14 cellular contexts compared by ENCODE assay signal in the genomic region with DNA sequence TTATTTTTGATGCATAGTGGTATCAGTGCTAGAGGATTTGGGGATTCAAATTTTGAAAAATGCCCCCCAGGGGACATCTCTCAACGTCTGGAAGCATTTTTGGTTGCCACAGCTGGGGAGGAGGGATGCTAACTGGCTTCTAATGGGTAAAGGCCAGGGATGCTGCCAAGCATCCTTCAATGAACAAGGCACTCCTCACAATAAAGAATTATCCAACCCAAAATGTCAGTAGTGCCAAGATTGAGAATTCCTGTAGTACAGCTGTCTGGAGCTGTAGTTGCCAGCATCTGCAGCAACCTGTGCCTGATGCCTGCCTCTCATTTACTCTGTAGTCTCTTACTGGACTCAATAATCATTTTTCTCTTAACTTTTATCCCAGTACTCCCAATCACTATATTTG. TPM values are rescaled to one million over a fixed set of nuclear protein-coding genes. Genes with fewer than 3 reads are reported as not detected.
DNase-seq lines count a peak whose midpoint lies in the region; ATAC-seq and TF ChIP-seq lines count a peak whose summit lies in the region.
"Had no signal": no experiment of that assay in that cellular context is flagged by ENCODE, and none has a peak within 500 bp of the region (broad histone marks: within the 10 kb centered on the region; RNA-seq: fewer than 3 reads in every experiment).

No MANE protein-coding gene starts in this region.

- H3K79me1 ChIP-seq in trophoblast cell (ENCODE audit: low read length): no peaks in the 10 kb centered on the region

- H3K9me3 ChIP-seq in trophoblast cell (ENCODE audit: insufficient read depth, low read depth, low read length) (no peaks in the 10 kb centered on the region), upper lobe of right lung (no peaks in the 10 kb centered on the region)

- H3K4me2 ChIP-seq in trophoblast cell (ENCODE audit: low read length): no peak overlapping the region
- H3K4me2 ChIP-seq: BLaER1 had no signal

- no peak overlapping the region for H4K12ac ChIP-seq in trophoblast cell (ENCODE audit: low read depth, low read length)

- TF ChIP-seq CTCF in dorsolateral prefrontal cortex (IDR thresholded peaks at IDR 0.05 in 54 of 56, conservative IDR thresholded peaks at IDR 0.05 in 2 of 56; ENCODE audit: low read depth in 1 of 56, partially characterized antibody in 56 of 56) (peak in 2 of 56 donors; percentile 12 to 20), upper lobe of right lung (IDR thresholded peaks at IDR 0.05) (no peak)

- H3K4ac ChIP-seq in trophoblast cell (ENCODE audit: low read depth, low read length): peak overlapping the region; percentile 12

- H3K23ac ChIP-seq in trophoblast cell (ENCODE audit: low read length): no peak overlapping the region

- H3K79me2 ChIP-seq in trophoblast cell (ENCODE audit: control insufficient read depth, insufficient read depth, low read length, poor library complexity): no peaks in the 10 kb centered on the region

- H3K18ac ChIP-seq in trophoblast cell (ENCODE audit: low read length): no peak overlapping the region

- no peak for ATAC-seq in upper lobe of right lung
- ATAC-seq in HG03378 (IDR thresholded peaks at IDR 0.05; ENCODE audit: unreplicated experiment): no peak
- ATAC-seq: HCT116 had no signal

- H2BK12ac ChIP-seq in trophoblast cell (ENCODE audit: low read length): no peak overlapping the region

- no peak overlapping the region for H2BK120ac ChIP-seq in trophoblast cell (ENCODE audit: insufficient read depth, low read length, poor library complexity)

- H3K4me3 ChIP-seq in dorsolateral prefrontal cortex: no peak overlapping the region
- H3K4me3 ChIP-seq in trophoblast cell (ENCODE audit: low read depth, low read length): no peak overlapping the region
- no peak overlapping the region for H3K4me3 ChIP-seq in upper lobe of right lung
- H3K4me3 ChIP-seq: BLaER1 had no signal

- H4K91ac ChIP-seq in trophoblast cell (ENCODE audit: low read depth, low read length): no peak overlapping the region

- H3K4me1 ChIP-seq in trophoblast cell (ENCODE audit: control insufficient read depth in 1 of 2, insufficient read depth in 2 of 2, low read length in 2 of 2) (peaks cover 0 to under 1% of the 10 kb centered on the region in 2 experiments), upper lobe of right lung (peaks cover 2% of the 10 kb centered on the region)
- H3K4me1 ChIP-seq: BLaER1 had no signal

- no CpG with 5 or more reads among the region's 1 CpG for WGBS in trophoblast cell (ENCODE audit: extremely low coverage, insufficient coverage, insufficient read length)

- no peak overlapping the region for H2AFZ ChIP-seq in trophoblast cell (ENCODE audit: insufficient read depth, low read length, poor library complexity)

- intact Hi-C loops in dorsolateral prefrontal cortex (cut with DNase I) (loop anchor here in 1 of 2 donors (5.0 kb wide), 1 partner anchor 52 kb away; a partner anchor contains a TSS), upper lobe of right lung (cut with DNase I) (no loop called here)

- no peak overlapping the region for H3K9ac ChIP-seq in trophoblast cell (ENCODE audit: low read length)
- H3K9ac ChIP-seq: BLaER1 had no signal

- H3K14ac ChIP-seq in trophoblast cell (ENCODE audit: low read length): no peak overlapping the region

- H3K27ac ChIP-seq in dorsolateral prefrontal cortex: peak overlapping the region in 41 of 59 donors; percentile 1 to 76 (median 39)
- H3K27ac ChIP-seq in trophoblast cell (ENCODE audit: low read depth, low read length): no peak overlapping the region
- H3K27ac ChIP-seq in upper lobe of right lung: no peak overlapping the region
- H3K27ac ChIP-seq: 22Rv1, BLaER1, HL-60 had no signal

- H4K8ac ChIP-seq in trophoblast cell (ENCODE audit: low read depth, low read length): no peak overlapping the region

- H3K27me3 ChIP-seq in dorsolateral prefrontal cortex (no peaks in the 10 kb centered on the region), trophoblast cell (ENCODE audit: insufficient read depth, low read length) (no peaks in the 10 kb centered on the region), upper lobe of right lung (no peaks in the 10 kb centered on the region)
- H3K27me3 ChIP-seq: BLaER1 had no signal

- H2AK5ac ChIP-seq in trophoblast cell (ENCODE audit: low read length): no peak overlapping the region

- H2BK5ac ChIP-seq in trophoblast cell (ENCODE audit: low read depth, low read length, poor library complexity): no peak overlapping the region

- DNase-seq in Ammon's horn (ENCODE audit: low spot score): peak; percentile 79
- peak in 4 of 10 donors; percentile 5 to 61 (median 49) for DNase-seq in dorsolateral prefrontal cortex
- DNase-seq in inferior parietal cortex (ENCODE audit: extremely low spot score): peak; percentile 67
- DNase-seq in trophoblast cell: no peak
- DNase-seq in upper lobe of right lung: no peak
- no peak for DNase-seq in NCI-H2171 (lab: John Stamatoyannopoulos, UW)
- DNase-seq in activated gamma-delta T cell (lab: John Stamatoyannopoulos, UW): no peak
- DNase-seq: CD8-positive, alpha-beta memory T cell; DMS 273 treated with DMSO at 0.1 percent for 48 hours had no signal

- peaks cover 2 to 3% of the 10 kb centered on the region in 2 experiments for H3K36me3 ChIP-seq in trophoblast cell (ENCODE audit: control insufficient read depth in 1 of 2, insufficient read depth in 2 of 2, low read length in 2 of 2)
- no peaks in the 10 kb centered on the region for H3K36me3 ChIP-seq in upper lobe of right lung

RNA-seq across cellular contexts. Expression of a gene that starts 53.5 kb away (rescaled TPM):
- 1,000 to 10,000 TPM in 1 of 120 experiments, 100 to 1,000 TPM in 119; 401 to 1,012 (median 568) TPM for total RNA-seq in dorsolateral prefrontal cortex
- 262 and 267 TPM in 2 replicates for polyA plus RNA-seq in trophoblast cell (2013)
- 202 TPM for total RNA-seq in upper lobe of right lung

Comparison
In these comparisons a context has a peak if more than half of its experiments do, and no peak if none do; other contexts are left out.
1. DNase-seq: peak in Ammon's horn (single experiment) and inferior parietal cortex (single experiment); none in trophoblast cell (0 of 2), upper lobe of right lung (single experiment), NCI-H2171 (single experiment) and activated gamma-delta T cell (single experiment).
2. H3K27ac ChIP-seq: peak in dorsolateral prefrontal cortex (41 of 59); none in trophoblast cell (single experiment) and upper lobe of right lung (single experiment).